In genomic region chr10:110498982-110499795, GRCh38 we compare ENCODE assay signal across 8 cellular contexts. TPM values are rescaled to one million over a fixed set of nuclear protein-coding genes. Genes with fewer than 3 reads are reported as not detected.
A peak's percentile ranks its signal among the peaks of the same experiment; 100 is the strongest.
DNase-seq lines count a peak whose midpoint lies in the region; ATAC-seq and TF ChIP-seq lines count a peak whose summit lies in the region.

No MANE protein-coding gene starts in this region.

- H3K4me3 Mint-ChIP-seq in memory B cell: peak overlapping the region; percentile 91

- WGBS in thymus: 77% methylated on average over 21 of the region's 21 CpGs

- H3K36me3 ChIP-seq in thymus (ENCODE audit: control insufficient read depth, insufficient read depth): no peaks in the 10 kb centered on the region

- peaks cover 21% of the 10 kb centered on the region for H3K4me1 ChIP-seq in thymus (ENCODE audit: control insufficient read depth, insufficient read depth, low read length)

- H3K27ac Mint-ChIP-seq in memory B cell: peak overlapping the region; percentile 89

- ATAC-seq in HG03139 (IDR thresholded peaks at IDR 0.05; ENCODE audit: unreplicated experiment): peak; percentile 19
- ATAC-seq in memory B cell (ENCODE audit: low read depth): no peak
- ATAC-seq in HG03159 (IDR thresholded peaks at IDR 0.05; ENCODE audit: unreplicated experiment): no peak

- DNase-seq in T-helper 2 cell (peak in 3 of 5 experiments; percentile 9 to 86 (median 46)), memory B cell (ENCODE audit: low spot score in 2 of 2) (no peak), T1000 (lab: John Stamatoyannopoulos, UW) (no peak)

- peaks cover 36% of the 10 kb centered on the region for H3K4me1 Mint-ChIP-seq in memory B cell

- no peaks in the 10 kb centered on the region for H3K27me3 Mint-ChIP-seq in memory B cell

- peak overlapping the region; percentile 10 for H3K27ac ChIP-seq in cingulate gyrus (ENCODE audit: low read depth, low read length)
- H3K27ac ChIP-seq in thymus (ENCODE audit: low read depth): no peak overlapping the region

- no peaks in the 10 kb centered on the region for H3K9me3 ChIP-seq in thymus (ENCODE audit: control insufficient read depth)

- H3K9me3 Mint-ChIP-seq in memory B cell: no peaks in the 10 kb centered on the region

- H3K36me3 Mint-ChIP-seq in memory B cell: no peaks in the 10 kb centered on the region

- H3K27me3 ChIP-seq in thymus (ENCODE audit: control insufficient read depth, insufficient read depth): peaks cover 5% of the 10 kb centered on the region

- peak overlapping the region; percentile 71 for H3K4me3 ChIP-seq in GM12875 (ENCODE audit: low read depth, low read length)
- peak overlapping the region; percentile 86 for H3K4me3 ChIP-seq in thymus (ENCODE audit: low read length)

- TF ChIP-seq CTCF in GM12875 (IDR thresholded peaks at IDR 0.05; ENCODE audit: borderline replicate concordance, insufficient read depth, low read depth, low read length): peak; percentile 35; the same call in 1 of the 2 replicates

RNA-seq across cellular contexts. Expression of gene DUSP5, which starts 1.5 kb away (rescaled TPM):
- polyA plus RNA-seq in thymus: 26.3 TPM

Comparison
In these comparisons a context has a peak if more than half of its experiments do, and no peak if none do; other contexts are left out.
1. DNase-seq: peak in T-helper 2 cell (3 of 5); none in memory B cell (0 of 2) and T1000 (single experiment).